ENCODE assay signal across 1 cellular context in the genomic region with DNA sequence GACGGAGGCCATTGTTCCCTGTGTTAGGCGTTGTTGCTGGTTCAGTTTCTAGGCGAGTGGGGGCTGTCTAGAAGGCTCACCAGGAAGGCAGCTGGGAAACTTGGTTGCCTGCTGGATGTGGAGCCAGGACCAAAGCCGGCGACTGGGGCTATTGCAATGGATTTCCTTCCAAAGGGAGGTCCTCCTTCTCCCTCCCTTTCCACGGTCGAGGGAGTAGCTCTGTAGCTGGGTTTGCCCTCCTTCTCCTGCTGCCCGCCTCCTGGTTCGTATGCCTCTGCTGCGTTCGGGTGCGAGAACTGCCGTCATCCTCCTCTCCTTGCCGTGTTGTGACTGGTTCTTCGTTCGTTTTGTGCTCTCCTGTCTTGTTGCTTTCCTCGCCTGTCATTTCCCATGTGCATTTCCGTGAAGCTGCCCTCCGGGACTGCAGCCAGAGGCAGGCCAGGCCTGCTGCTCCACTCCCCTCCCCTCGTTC.
TF ChIP-seq lines count a peak whose summit lies in the region.

No MANE protein-coding gene starts in this region.

TF ChIP-seq in H1, 55 proteins besides CTCF, POLR2A, EP300 and RAD21:
- TF ChIP-seq, protein P1, sequence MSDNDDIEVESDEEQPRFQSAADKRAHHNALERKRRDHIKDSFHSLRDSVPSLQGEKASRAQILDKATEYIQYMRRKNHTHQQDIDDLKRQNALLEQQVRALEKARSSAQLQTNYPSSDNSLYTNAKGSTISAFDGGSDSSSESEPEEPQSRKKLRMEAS (IDR thresholded peaks at IDR 0.05), result peak; percentile 49
- TF ChIP-seq CHD2 (IDR thresholded peaks at IDR 0.05; ENCODE audit: low read length), result no peak
- peak; percentile 21 to 72; a peak in 1 of 4 replicates for TF ChIP-seq SIN3A (conservative IDR thresholded peaks at IDR 0.05 in 1 of 2, IDR thresholded peaks at IDR 0.05 in 1 of 2; ENCODE audit: low read depth in 1 of 2, low read length in 2 of 2)
- peak; percentile 35; the same call in 1 of the 2 replicates for TF ChIP-seq YY1 (IDR thresholded peaks at IDR 0.05; ENCODE audit: low read depth, low read length)
